1 cellular context compared by ENCODE assay signal in the genomic region with DNA sequence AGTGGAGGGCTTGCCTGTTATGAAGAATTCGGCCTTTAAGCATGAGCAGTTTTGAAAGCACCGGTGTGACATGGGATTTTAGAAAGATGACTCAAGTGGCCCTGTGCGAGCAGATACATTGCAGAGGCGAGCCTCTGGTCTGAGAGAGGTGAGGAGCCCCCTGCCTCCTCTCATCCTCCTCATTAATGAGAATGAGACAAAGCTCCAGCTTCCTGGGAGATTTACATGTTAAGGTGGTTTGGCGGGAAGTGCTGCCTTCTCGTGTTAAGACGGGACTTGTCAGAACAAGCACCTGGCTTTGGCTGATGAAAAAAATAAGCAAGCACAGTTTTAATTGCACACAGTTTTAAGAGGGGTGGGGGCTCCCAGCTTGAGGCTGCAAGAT.
TF ChIP-seq lines count a peak whose summit lies in the region.

No MANE protein-coding gene starts in this region.

TF ChIP-seq in SK-N-SH, 30 proteins besides CTCF, POLR2A, EP300 and RAD21 (continued from another document):
- TF ChIP-seq ZBTB33 (IDR thresholded peaks at IDR 0.05; ENCODE audit: borderline replicate concordance, low read depth) (no peak), NFIC (IDR thresholded peaks at IDR 0.05; ENCODE audit: borderline replicate concordance) (no peak)
